ENCODE assay signal across 17 cellular contexts in the genomic region with DNA sequence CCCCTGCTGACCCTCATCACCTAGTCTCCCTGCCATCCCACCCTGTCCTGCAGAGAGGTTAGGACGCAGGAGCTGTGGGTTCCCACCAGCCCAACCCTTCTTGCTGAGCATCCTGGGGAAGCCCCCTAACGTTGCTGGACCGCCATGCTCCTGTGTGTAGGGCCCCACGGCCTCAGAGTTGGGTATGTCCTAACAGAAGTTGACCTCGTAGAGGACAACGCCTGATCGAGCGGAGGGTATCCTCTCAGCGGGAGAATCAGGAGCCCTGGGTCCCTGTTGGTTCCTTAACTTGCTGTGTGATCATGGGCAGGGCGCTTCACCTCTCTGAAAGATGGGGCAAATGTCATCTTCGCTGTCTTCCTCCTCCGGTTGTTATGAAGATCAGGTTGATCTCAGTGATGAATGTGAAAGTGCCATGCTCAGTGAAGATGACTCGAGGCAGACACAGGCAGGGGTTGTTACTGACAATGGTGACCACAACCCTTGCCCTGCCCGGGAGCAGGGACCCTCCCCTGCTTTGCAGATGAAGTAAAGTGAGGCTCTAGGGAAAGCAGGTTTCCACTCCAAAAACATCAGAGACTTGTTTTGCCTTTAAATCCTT. TPM values are rescaled to one million over a fixed set of nuclear protein-coding genes. Genes with fewer than 3 reads are reported as not detected.
DNase-seq lines count a peak whose midpoint lies in the region; ATAC-seq, FAIRE-seq and TF ChIP-seq lines count a peak whose summit lies in the region.
"Had no signal": no experiment of that assay in that cellular context is flagged by ENCODE, and none has a peak within 500 bp of the region (broad histone marks: within the 10 kb centered on the region; RNA-seq: fewer than 3 reads in every experiment).

No MANE protein-coding gene starts in this region.

- no peaks in the 10 kb centered on the region for H3K9me1 ChIP-seq in K562 (ENCODE audit: control insufficient read depth, insufficient read depth, low read length)

- H3K9me3 Mint-ChIP-seq in activated CD4-positive, alpha-beta T cell treated with anti-CD3 and anti-CD28 coated beads for 36 hours (ENCODE audit: low read depth), result peaks cover 3% of the 10 kb centered on the region
- H3K9me3 Mint-ChIP-seq in activated CD4-positive, alpha-beta memory T cell treated with anti-CD3 and anti-CD28 coated beads for 36 hours, result peaks cover 4% of the 10 kb centered on the region

- in situ Hi-C loops in K562 (cut with MboI), result no loop called here

- no peak for TF ChIP-seq POLR2A in K562 (conservative IDR thresholded peaks at IDR 0.05)

- H3K4me2 ChIP-seq in K562 (ENCODE audit: insufficient read depth, low read length) (no peak overlapping the region), osteoblast (ENCODE audit: insufficient read depth, low read length) (no peak overlapping the region)

- peaks cover 60% of the 10 kb centered on the region for H3K36me3 Mint-ChIP-seq in activated CD4-positive, alpha-beta T cell treated with anti-CD3 and anti-CD28 coated beads for 36 hours (ENCODE audit: low read depth)
- peaks cover 68% of the 10 kb centered on the region for H3K36me3 Mint-ChIP-seq in activated CD4-positive, alpha-beta memory T cell treated with anti-CD3 and anti-CD28 coated beads for 36 hours
- H3K36me3 Mint-ChIP-seq: IgD-negative memory B cell had no signal

- H3K79me2 ChIP-seq in K562 (ENCODE audit: control insufficient read depth, insufficient read depth, low read length) (no peaks in the 10 kb centered on the region), osteoblast (ENCODE audit: insufficient read depth, low read length) (no peaks in the 10 kb centered on the region)

- H3K9ac ChIP-seq in K562 (ENCODE audit: insufficient read depth in 1 of 2, low read depth in 2 of 2, low read length in 2 of 2), result no peak overlapping the region

- no peak for TF ChIP-seq EP300 in K562 (IDR thresholded peaks at IDR 0.05; ENCODE audit: low read length)

- POLR2A ChIA-PET in activated CD4-positive, alpha-beta T cell treated with anti-CD3 and anti-CD28 coated beads for 36 hours (lab: Charles Lee), result interaction anchor here (0.6 to 3.7 kb wide), 9 partner anchors 8 to 111 kb away, joined by 3 to 35 read pairs (median 3); partner anchors contain the start of gene CD5
- POLR2A ChIA-PET in activated CD4-positive, alpha-beta memory T cell treated with anti-CD3 and anti-CD28 coated beads for 36 hours (lab: Charles Lee), result interaction anchor here (0.9 to 12.3 kb wide), 22 partner anchors 7 to 104 kb away, joined by 3 to 157 read pairs (median 8); partner anchors contain the start of gene CD5
- POLR2A ChIA-PET in K562 (lab: Yijun Ruan, JAX), result no interaction called here

- H3K4me1 ChIP-seq in K562 (replicated peaks in 1 of 2; ENCODE audit: control insufficient read depth in 2 of 2, insufficient read depth in 2 of 2, low read length in 2 of 2) (peaks cover 0 to 4% of the 10 kb centered on the region in 2 experiments; a peak in 2 of 5 replicates), osteoblast (ENCODE audit: insufficient read depth, low read length) (no peaks in the 10 kb centered on the region)

- peak overlapping the region; percentile 99 for H3K27ac Mint-ChIP-seq in activated CD4-positive, alpha-beta T cell treated with anti-CD3 and anti-CD28 coated beads for 36 hours
- peak overlapping the region; percentile 92 for H3K27ac Mint-ChIP-seq in activated CD4-positive, alpha-beta memory T cell treated with anti-CD3 and anti-CD28 coated beads for 36 hours

- H3K36me3 ChIP-seq in K562 (ENCODE audit: control insufficient read depth, insufficient read depth, low read length), result no peaks in the 10 kb centered on the region
- no peaks in the 10 kb centered on the region for H3K36me3 ChIP-seq in osteoblast (ENCODE audit: insufficient read depth, low read length)
- H3K36me3 ChIP-seq: stomach had no signal

- H3K27me3 Mint-ChIP-seq in activated CD4-positive, alpha-beta T cell treated with anti-CD3 and anti-CD28 coated beads for 36 hours, result no peaks in the 10 kb centered on the region
- no peaks in the 10 kb centered on the region for H3K27me3 Mint-ChIP-seq in activated CD4-positive, alpha-beta memory T cell treated with anti-CD3 and anti-CD28 coated beads for 36 hours
- H3K27me3 Mint-ChIP-seq: IgD-negative memory B cell had no signal

- intact Hi-C loops in activated CD4-positive, alpha-beta T cell treated with anti-CD3 and anti-CD28 coated beads for 36 hours (cut with DNase I, micrococcal nuclease), result loop anchor here (2.0 to 5.0 kb wide), 11 partner anchors 20 to 171 kb away; partner anchors contain the start of genes VPS37C (in 2 of the 2), CD5 (in 1 of the 2) and TMEM109 (in 1 of the 2)
- intact Hi-C loops in activated CD4-positive, alpha-beta memory T cell treated with anti-CD3 and anti-CD28 coated beads for 36 hours (cut with micrococcal nuclease), result loop anchor here (2.0 kb wide), 6 partner anchors 22 to 112 kb away; partner anchors contain the start of genes CD6 and VPS37C
- intact Hi-C loops in K562 (cut with micrococcal nuclease), result no loop called here

- no peak for TF ChIP-seq RAD21 in K562 (CRISPR knock-in tag; conservative IDR thresholded peaks at IDR 0.05 in 1 of 2, IDR thresholded peaks at IDR 0.05 in 1 of 2)

- WGBS in K562 (ENCODE audit: insufficient coverage, low coverage, missing lambda C conversion rate), result 2% methylated on average over 14 of the region's 14 CpGs

- H4K20me1 ChIP-seq in K562 (replicated peaks; ENCODE audit: control insufficient read depth, insufficient read depth, low read length), result no peaks in the 10 kb centered on the region
- no peaks in the 10 kb centered on the region for H4K20me1 ChIP-seq in osteoblast (ENCODE audit: insufficient read depth, low read length)

- no TSS peak for BruUV-seq in K562 (replicated peaks; lab: Mats Ljungman, UMichigan)

- H3K9me3 ChIP-seq in K562 (replicated peaks; ENCODE audit: control insufficient read depth, insufficient read depth, low read depth, low read length) (no peaks in the 10 kb centered on the region; the same call in 1 of the 2 replicates), osteoblast (ENCODE audit: low read depth, low read length) (no peaks in the 10 kb centered on the region)
- H3K9me3 ChIP-seq: stomach had no signal

- peaks cover 67% of the 10 kb centered on the region for H3K4me1 Mint-ChIP-seq in activated CD4-positive, alpha-beta T cell treated with anti-CD3 and anti-CD28 coated beads for 36 hours
- H3K4me1 Mint-ChIP-seq in activated CD4-positive, alpha-beta memory T cell treated with anti-CD3 and anti-CD28 coated beads for 36 hours (ENCODE audit: low read depth), result peaks cover 62% of the 10 kb centered on the region

- peak; percentile 29 for FAIRE-seq in K562 (lab: Jason Lieb, UNC)

- CTCF ChIA-PET in activated CD4-positive, alpha-beta T cell treated with anti-CD3 and anti-CD28 coated beads for 36 hours (lab: Charles Lee), result interaction anchor here (0.5 to 1.6 kb wide), 10 partner anchors 10 to 78 kb away, joined by 3 to 11 read pairs (median 3); partner anchors contain the start of gene VPS37C
- CTCF ChIA-PET in activated CD4-positive, alpha-beta memory T cell treated with anti-CD3 and anti-CD28 coated beads for 36 hours (lab: Charles Lee), result interaction anchor here (0.7 to 3.4 kb wide), 9 partner anchors 9 to 167 kb away, joined by 3 to 18 read pairs (median 4); no protein-coding TSS in a partner anchor
- CTCF ChIA-PET in K562 (lab: Yijun Ruan, JAX; ENCODE audit: low intra/inter-chr PET ratio), result no interaction called here

- H3K4me3 ChIP-seq in K562 (no peak overlapping the region), osteoblast (ENCODE audit: insufficient read depth, low read length) (no peak overlapping the region)
- H3K4me3 ChIP-seq: SK-N-MC, stomach had no signal

- ATAC-seq in activated CD4-positive, alpha-beta T cell treated with anti-CD3 and anti-CD28 coated beads for 36 hours, result peak; percentile 74
- ATAC-seq in K562, result no peak
- ATAC-seq in HG02981 (IDR thresholded peaks at IDR 0.05; ENCODE audit: unreplicated experiment), result no peak
- ATAC-seq in HG02610 (IDR thresholded peaks at IDR 0.05; ENCODE audit: unreplicated experiment), result no peak

- DNase-seq in activated CD4-positive, alpha-beta T cell treated with anti-CD3 and anti-CD28 coated beads for 36 hours, result peak; percentile 81
- DNase-seq in activated CD4-positive, alpha-beta T cell treated with anti-CD3 and anti-CD28 coated beads for 1 hour, result no peak
- DNase-seq in activated CD4-positive, alpha-beta memory T cell treated with anti-CD3 and anti-CD28 coated beads for 36 hours, result peak; percentile 76
- DNase-seq in K562 (ENCODE audit: extremely low read depth in 1 of 4, low spot score in 3 of 4) (no peak), osteoblast (ENCODE audit: insufficient read length, low spot score, missing footprints) (no peak)
- peak; percentile 61 for DNase-seq in stimulated activated CD4-positive, alpha-beta T cell treated with anti-CD3 and anti-CD28 coated beads, Interleukin-4, amount 100 ng/mL, for 24 hours
- DNase-seq: 8988T, glutamatergic neuron, islet precursor cell, NCI-H1048, stomach had no signal

- no peak for TF ChIP-seq CTCF in K562 (IDR thresholded peaks at IDR 0.05 in 2 of 3, conservative IDR thresholded peaks at IDR 0.05 in 1 of 3; ENCODE audit: insufficient read depth in 2 of 3, low read depth in 1 of 3, low read length in 3 of 3)
- no peak for TF ChIP-seq CTCF in osteoblast (IDR thresholded peaks at IDR 0.05; ENCODE audit: extremely low read depth, low read depth, low read length)

- H3K27me3 ChIP-seq in K562 (ENCODE audit: control insufficient read depth in 2 of 2, insufficient read depth in 2 of 2, low read length in 2 of 2) (peaks cover 17 to 52% of the 10 kb centered on the region in 2 experiments), osteoblast (ENCODE audit: insufficient read depth, low read length) (peaks cover 3% of the 10 kb centered on the region)

- H2AFZ ChIP-seq in K562 (ENCODE audit: low read depth, low read length) (no peak overlapping the region), osteoblast (ENCODE audit: low read length) (no peak overlapping the region)

- H3K27ac ChIP-seq in K562 (ENCODE audit: extremely low read depth, low read depth, low read length), result no peak overlapping the region
- no peak overlapping the region for H3K27ac ChIP-seq in osteoblast (ENCODE audit: low read depth, low read length)
- H3K27ac ChIP-seq: SK-N-MC had no signal

- H3K4me3 Mint-ChIP-seq in activated CD4-positive, alpha-beta T cell treated with anti-CD3 and anti-CD28 coated beads for 36 hours, result peak overlapping the region; percentile 87
- H3K4me3 Mint-ChIP-seq in activated CD4-positive, alpha-beta memory T cell treated with anti-CD3 and anti-CD28 coated beads for 36 hours, result peak overlapping the region; percentile 85

RNA-seq across cellular contexts. Expression of gene CD5, which starts 19.3 kb away (rescaled TPM):
- total RNA-seq in activated CD4-positive, alpha-beta T cell treated with anti-CD3 and anti-CD28 coated beads for 36 hours, result 100 to 1,000 TPM; 298 to 399 TPM
- total RNA-seq in activated CD4-positive, alpha-beta memory T cell treated with anti-CD3 and anti-CD28 coated beads for 36 hours, result 100 to 1,000 TPM; 302 to 306 TPM
- not detected in 2 replicates for total RNA-seq in K562 (2011; cell fraction: chromatin; rRNA removed; ENCODE audit: low replicate concordance)
- not detected in 2 replicates for total RNA-seq in K562 (2011; cell fraction: nucleolus; rRNA removed)
- not detected in 2 replicates for total RNA-seq in K562 (2011; cell fraction: nucleoplasm; rRNA removed)
- total RNA-seq in K562 (2014; rRNA removed) (not detected in 2 replicates), K562 (2014; rRNA removed; fragmentation: Illumina TruSeq; extraction: Trizol) (not detected in 2 replicates), K562 (2015; rRNA removed; fragmentation: Illumina TruSeq; extraction: Trizol) (not detected in 2 replicates), K562 (2021) (0.35 and 0.40 TPM in 2 replicates), osteoblast (not detected in 2 replicates)
- polyA plus RNA-seq in K562 (2011; rRNA removed) (not detected in 2 replicates), K562 (2014; fragmentation: Illumina TruSeq; extraction: Trizol) (not detected in 2 replicates), K562 (2014; fragmentation: Nextera tagmentation; extraction: Ambion mirVana) (not detected), K562 (2014; rRNA removed) (not detected in 2 replicates)
- polyA plus RNA-seq in K562 (2011; cell fraction: cytosol; rRNA removed), result not detected in 2 replicates
- polyA plus RNA-seq in K562 (2011; cell fraction: nucleus; rRNA removed), result not detected in 2 replicates
- 0.05 and 0.08 TPM in 2 replicates for polyA plus RNA-seq in K562 (2012)
- not detected in 2 replicates for polyA minus RNA-seq in K562 (2011; rRNA and poly(A)+ RNA removed)
- polyA minus RNA-seq in K562 (2011; cell fraction: cytosol; rRNA and poly(A)+ RNA removed), result not detected in 2 replicates
- polyA minus RNA-seq in K562 (2011; cell fraction: nucleus; rRNA and poly(A)+ RNA removed), result not detected in 2 replicates
- total RNA-seq: epithelial cell of proximal tubule, pulmonary artery endothelial cell had no signal

Comparison
In these comparisons a context has a peak if more than half of its experiments do, and no peak if none do; other contexts are left out.
1. DNase-seq: peak in activated CD4-positive, alpha-beta T cell treated with anti-CD3 and anti-CD28 coated beads for 36 hours (single experiment), activated CD4-positive, alpha-beta memory T cell treated with anti-CD3 and anti-CD28 coated beads for 36 hours (single experiment) and stimulated activated CD4-positive, alpha-beta T cell treated with anti-CD3 and anti-CD28 coated beads, Interleukin-4, amount 100 ng/mL, for 24 hours (single experiment); none in activated CD4-positive, alpha-beta T cell treated with anti-CD3 and anti-CD28 coated beads for 1 hour (single experiment), K562 (0 of 4) and osteoblast (single experiment).
2. RNA of gene CD5, which starts 19.3 kb away (total RNA-seq): 298 to 399 TPM in activated CD4-positive, alpha-beta T cell treated with anti-CD3 and anti-CD28 coated beads for 36 hours and 302 to 306 TPM in activated CD4-positive, alpha-beta memory T cell treated with anti-CD3 and anti-CD28 coated beads for 36 hours; 0.35 to 0.40 TPM in K562 and not detected in osteoblast; every median in the first group is over 100 times any median in the second.